Comparison of ENCODE assay signal across 1 cellular context in genomic region chr1:52549267-52549666, GRCh38.
TF ChIP-seq lines count a peak whose summit lies in the region.

No MANE protein-coding gene starts in this region.

TF ChIP-seq in SK-N-SH, 30 proteins besides CTCF, POLR2A, EP300 and RAD21 (continued from another document):
- TF ChIP-seq RXRA (IDR thresholded peaks at IDR 0.05; ENCODE audit: borderline replicate concordance, low read depth) (no peak), CHD2 (IDR thresholded peaks at IDR 0.05; ENCODE audit: low read length, partially characterized antibody) (no peak), SIN3A (IDR thresholded peaks at IDR 0.05; ENCODE audit: borderline replicate concordance, low read depth, low read length) (no peak), EZH2phosphoT487 (IDR thresholded peaks at IDR 0.05; ENCODE audit: borderline replicate concordance, low read depth) (no peak), YY1 (IDR thresholded peaks at IDR 0.05; ENCODE audit: low read depth) (no peak), FOXM1 (IDR thresholded peaks at IDR 0.05; ENCODE audit: low read depth) (no peak), FOSL2 (IDR thresholded peaks at IDR 0.05; ENCODE audit: borderline replicate concordance, low read depth) (no peak)
- TF ChIP-seq, protein P1, sequence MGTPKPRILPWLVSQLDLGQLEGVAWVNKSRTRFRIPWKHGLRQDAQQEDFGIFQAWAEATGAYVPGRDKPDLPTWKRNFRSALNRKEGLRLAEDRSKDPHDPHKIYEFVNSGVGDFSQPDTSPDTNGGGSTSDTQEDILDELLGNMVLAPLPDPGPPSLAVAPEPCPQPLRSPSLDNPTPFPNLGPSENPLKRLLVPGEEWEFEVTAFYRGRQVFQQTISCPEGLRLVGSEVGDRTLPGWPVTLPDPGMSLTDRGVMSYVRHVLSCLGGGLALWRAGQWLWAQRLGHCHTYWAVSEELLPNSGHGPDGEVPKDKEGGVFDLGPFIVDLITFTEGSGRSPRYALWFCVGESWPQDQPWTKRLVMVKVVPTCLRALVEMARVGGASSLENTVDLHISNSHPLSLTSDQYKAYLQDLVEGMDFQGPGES (IDR thresholded peaks at IDR 0.05; ENCODE audit: low read depth, low read length): no peak
TF ChIP-seq in SK-N-SH: peak in this region for 0.
